Comparison of ENCODE assay signal across 3 cellular contexts in the genomic region with DNA sequence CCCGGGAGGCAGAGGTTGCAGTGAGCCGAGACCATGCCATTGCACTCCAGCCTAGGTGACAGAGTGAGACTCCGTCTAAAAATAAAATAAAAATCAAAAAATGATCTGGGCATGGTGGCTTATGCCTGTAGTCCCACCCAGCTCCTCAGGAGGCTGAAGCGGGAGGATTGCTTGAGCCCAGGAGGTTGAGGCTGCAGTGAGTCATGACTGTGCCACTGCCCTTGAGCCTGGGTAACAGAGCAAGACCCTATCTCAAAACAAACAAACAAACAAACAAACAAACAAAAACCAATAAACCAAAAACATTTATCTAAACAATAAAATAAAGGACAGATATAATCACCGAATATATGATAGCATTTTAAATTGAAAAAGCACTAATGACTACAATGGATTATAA. TPM values are rescaled to one million over a fixed set of nuclear protein-coding genes. Genes with fewer than 3 reads are reported as not detected.
"Had no signal": no experiment of that assay in that cellular context is flagged by ENCODE, and none has a peak within 500 bp of the region (broad histone marks: within the 10 kb centered on the region; RNA-seq: fewer than 3 reads in every experiment).

No MANE protein-coding gene starts in this region.

RNA-seq across cellular contexts. Expression of a gene that starts 36.3 kb away (rescaled TPM):
- total RNA-seq: mononuclear cell, natural killer cell had no signal
- polyA plus RNA-seq: immature natural killer cell had no signal
